In the genomic region with DNA sequence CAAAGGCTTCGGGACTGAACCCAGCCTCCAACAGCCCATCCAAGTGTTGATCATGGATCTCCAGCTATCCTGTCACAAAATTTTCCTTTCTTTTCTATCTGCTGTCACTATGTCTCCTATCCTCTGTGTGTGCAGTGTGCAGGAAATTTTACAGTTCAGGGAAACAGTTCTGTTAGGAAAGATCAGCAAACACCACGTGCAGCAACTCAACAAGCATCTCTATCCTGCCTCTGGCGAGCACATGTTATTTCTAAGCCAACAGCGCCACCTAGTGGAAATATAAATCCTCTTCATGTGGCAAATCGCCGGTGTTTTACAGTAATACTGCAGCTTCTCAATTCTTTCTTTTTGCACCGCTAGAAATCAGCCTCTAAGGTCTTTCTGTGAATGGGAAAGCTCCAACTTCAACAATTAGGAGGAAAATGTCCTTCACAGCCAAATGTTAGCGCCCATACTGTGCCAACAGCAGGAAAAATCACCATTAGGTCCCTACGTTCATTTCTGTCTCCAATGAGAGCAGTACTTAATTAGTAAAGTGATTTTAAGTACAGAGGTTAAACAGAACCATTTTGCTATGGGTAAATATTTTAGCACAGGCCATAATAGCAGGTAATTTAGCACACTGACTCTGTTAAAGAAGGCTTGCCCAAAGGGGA, we compare ENCODE assay signal across 8 cellular contexts. TPM values are rescaled to one million over a fixed set of nuclear protein-coding genes. Genes with fewer than 3 reads are reported as not detected.
DNase-seq lines count a peak whose midpoint lies in the region; ATAC-seq, FAIRE-seq and TF ChIP-seq lines count a peak whose summit lies in the region.

No MANE protein-coding gene starts in this region.

- DNase-seq in GM10248 (ENCODE audit: extremely low spot score) = peak; percentile 50
- DNase-seq in NCI-H1105 (lab: John Stamatoyannopoulos, UW) = peak; percentile 78
- DNase-seq in SK-MEL-5 (ENCODE audit: low read depth, low spot score) = peak; percentile 79
- DNase-seq in astrocyte (ENCODE audit: low read depth) = peak; percentile 44
- peak; percentile 25 for DNase-seq in hepatic stellate cell (ENCODE audit: low spot score)
- DNase-seq in small intestine = peak; percentile 77

- no peaks in the 10 kb centered on the region for H3K79me2 ChIP-seq in astrocyte (ENCODE audit: insufficient read depth, low read length)

- H2AFZ ChIP-seq in astrocyte (ENCODE audit: low read depth, low read length) = no peak overlapping the region

- peaks cover 6% of the 10 kb centered on the region for H3K27me3 Mint-ChIP-seq in astrocyte (ENCODE audit: low read depth, unreplicated experiment)

- no peak overlapping the region for H3K4me3 ChIP-seq in astrocyte (ENCODE audit: insufficient read depth, low read depth, low read length)
- no peak overlapping the region for H3K4me3 ChIP-seq in small intestine (ENCODE audit: low read depth in 1 of 2, low read length in 2 of 2)

- no peak overlapping the region for H3K4me2 ChIP-seq in astrocyte (ENCODE audit: low read length)

- peaks cover 9% of the 10 kb centered on the region for H3K9me3 Mint-ChIP-seq in astrocyte (ENCODE audit: unreplicated experiment)

- no peak overlapping the region for H3K27ac Mint-ChIP-seq in astrocyte (ENCODE audit: unreplicated experiment)

- H3K36me3 Mint-ChIP-seq in astrocyte (ENCODE audit: low read depth, unreplicated experiment) = no peaks in the 10 kb centered on the region

- H4K20me1 ChIP-seq in astrocyte (ENCODE audit: insufficient read depth, low read length) = no peaks in the 10 kb centered on the region

- no peaks in the 10 kb centered on the region for H3K4me1 Mint-ChIP-seq in astrocyte (ENCODE audit: low read depth, unreplicated experiment)

- H3K36me3 ChIP-seq in astrocyte (ENCODE audit: insufficient read depth, low read length) (no peaks in the 10 kb centered on the region), small intestine (ENCODE audit: control insufficient read depth in 2 of 2, insufficient read depth in 2 of 2, low read length in 2 of 2) (no peaks in the 10 kb centered on the region)

- CTCF ChIA-PET in GM10248 (lab: Yijun Ruan, JAX) = interaction anchor here (0.6 to 6.0 kb wide), 12 partner anchors 9 to 935 kb away, joined by 3 to 54 read pairs (median 4); no protein-coding TSS in a partner anchor

- no peak for ATAC-seq in HG02763 (IDR thresholded peaks at IDR 0.05; ENCODE audit: unreplicated experiment)
- ATAC-seq in HG02852 (IDR thresholded peaks at IDR 0.05; ENCODE audit: unreplicated experiment) = no peak

- H3K27me3 ChIP-seq in astrocyte (ENCODE audit: insufficient read depth, low read length) = no peaks in the 10 kb centered on the region
- no peaks in the 10 kb centered on the region for H3K27me3 ChIP-seq in small intestine (ENCODE audit: control insufficient read depth in 2 of 2, insufficient read depth in 2 of 2, low read length in 2 of 2)

- POLR2A ChIA-PET in GM10248 (lab: Yijun Ruan, JAX) = no interaction called here

- H3K9me3 ChIP-seq in astrocyte (ENCODE audit: insufficient read depth, low read depth, low read length) (peaks cover 3% of the 10 kb centered on the region), small intestine (ENCODE audit: control insufficient read depth, low read depth) (no peaks in the 10 kb centered on the region)

- no peak overlapping the region for H3K9ac ChIP-seq in astrocyte (ENCODE audit: low read length)

- TF ChIP-seq CTCF in GM10248 (IDR thresholded peaks at IDR 0.05; ENCODE audit: control extremely low read depth, extremely low read depth, low read depth, missing control alignments) (peak; percentile 73), astrocyte (IDR thresholded peaks at IDR 0.05; ENCODE audit: insufficient read depth, low read depth, low read length) (peak; percentile 56)

- no peak overlapping the region for H3K4me3 Mint-ChIP-seq in astrocyte (ENCODE audit: unreplicated experiment)

- WGBS in small intestine, 3 donors = 24 to 25% (median 25%) methylated on average over 9 of the region's 9 CpGs

- H3K27ac ChIP-seq in astrocyte (ENCODE audit: low read depth, low read length) (no peak overlapping the region), small intestine (ENCODE audit: low read depth in 1 of 2, low read length in 1 of 2) (no peak overlapping the region)

- FAIRE-seq in astrocyte (lab: Jason Lieb, UNC) = peak; percentile 73
- no peak for FAIRE-seq in small intestine (lab: Jason Lieb, UNC)

- in situ Hi-C loops in SK-MEL-5 (cut with HindIII; ENCODE audit: low pct_unique_long_range_greater_than_20kb, low sequenced_read_pairs) = no loop called here

- H3K4me1 ChIP-seq in astrocyte (ENCODE audit: insufficient read depth, low read length) (no peaks in the 10 kb centered on the region), small intestine (ENCODE audit: control insufficient read depth in 2 of 2, insufficient read depth in 1 of 2, low read depth in 1 of 2, low read length in 1 of 2) (no peaks in the 10 kb centered on the region)

RNA-seq across cellular contexts. Expression of gene ZNF181, which starts 21.3 kb away (rescaled TPM):
- total RNA-seq in SK-MEL-5 (2014; rRNA removed; shearing (Covaris generic)) = 18.5 and 21.7 TPM in 2 replicates
- 15.9 and 16.2 TPM in 2 replicates for polyA plus RNA-seq in SK-MEL-5 (2015; cell fraction: cytosol; rRNA removed)
- polyA plus RNA-seq in SK-MEL-5 (2015; cell fraction: nucleus; rRNA removed) = 41.0 and 41.7 TPM in 2 replicates
- total RNA-seq in astrocyte = 4.8 and 5.2 TPM in 2 replicates
- polyA plus RNA-seq in small intestine = 10 to 100 TPM in 2 of 3 donors, 1 to 10 TPM in 1; 8.9 to 10.5 (median 10.1) TPM

RNA-seq across cellular contexts. Expression of gene ZNF302, which starts 35.3 kb away (rescaled TPM):
- total RNA-seq in SK-MEL-5 (2014; rRNA removed; shearing (Covaris generic)) = 22.1 and 22.7 TPM in 2 replicates
- 8.6 and 11.2 TPM in 2 replicates for polyA plus RNA-seq in SK-MEL-5 (2015; cell fraction: cytosol; rRNA removed)
- polyA plus RNA-seq in SK-MEL-5 (2015; cell fraction: nucleus; rRNA removed) = 62.2 and 88.8 TPM in 2 replicates
- total RNA-seq in astrocyte = 14.8 and 16.5 TPM in 2 replicates
- polyA plus RNA-seq in small intestine = 10 to 100 TPM; 10.5 to 17.4 (median 13.2) TPM

RNA-seq across cellular contexts. Expression of gene SCGB2B2, which starts 35.8 kb away (rescaled TPM):
- total RNA-seq in SK-MEL-5 (2014; rRNA removed; shearing (Covaris generic)) = not detected in 2 replicates
- polyA plus RNA-seq in SK-MEL-5 (2015; cell fraction: cytosol; rRNA removed) = not detected in 2 replicates
- polyA plus RNA-seq in SK-MEL-5 (2015; cell fraction: nucleus; rRNA removed) = not detected in 2 replicates
- total RNA-seq in astrocyte = 0.14 and 0.31 TPM in 2 replicates
- polyA plus RNA-seq in small intestine = under 1 TPM in 1 of 3 donors, not detected in 2; 0.15 TPM

Comparison
In these comparisons a context has a peak if more than half of its experiments do, and no peak if none do; other contexts are left out.
1. DNase-seq: peak in every context shown above with its lines; median percentile 79 in SK-MEL-5; 78 in NCI-H1105; 77 in small intestine; 50 in GM10248; 44 in astrocyte; 25 in hepatic stellate cell.